1 cellular context compared by ENCODE assay signal in genomic region chr20:36235892-36236785, GRCh38.
TF ChIP-seq lines count a peak whose summit lies in the region.

Gene AAR2, plus strand, starts transcription at chr20:36236478. Its CDS starts 3,391 bp downstream, at chr20:36239869.

TF ChIP-seq in K562, 482 proteins besides CTCF, POLR2A, EP300 and RAD21 (continued from another document and continues in another):
- TF ChIP-seq, protein P1, sequence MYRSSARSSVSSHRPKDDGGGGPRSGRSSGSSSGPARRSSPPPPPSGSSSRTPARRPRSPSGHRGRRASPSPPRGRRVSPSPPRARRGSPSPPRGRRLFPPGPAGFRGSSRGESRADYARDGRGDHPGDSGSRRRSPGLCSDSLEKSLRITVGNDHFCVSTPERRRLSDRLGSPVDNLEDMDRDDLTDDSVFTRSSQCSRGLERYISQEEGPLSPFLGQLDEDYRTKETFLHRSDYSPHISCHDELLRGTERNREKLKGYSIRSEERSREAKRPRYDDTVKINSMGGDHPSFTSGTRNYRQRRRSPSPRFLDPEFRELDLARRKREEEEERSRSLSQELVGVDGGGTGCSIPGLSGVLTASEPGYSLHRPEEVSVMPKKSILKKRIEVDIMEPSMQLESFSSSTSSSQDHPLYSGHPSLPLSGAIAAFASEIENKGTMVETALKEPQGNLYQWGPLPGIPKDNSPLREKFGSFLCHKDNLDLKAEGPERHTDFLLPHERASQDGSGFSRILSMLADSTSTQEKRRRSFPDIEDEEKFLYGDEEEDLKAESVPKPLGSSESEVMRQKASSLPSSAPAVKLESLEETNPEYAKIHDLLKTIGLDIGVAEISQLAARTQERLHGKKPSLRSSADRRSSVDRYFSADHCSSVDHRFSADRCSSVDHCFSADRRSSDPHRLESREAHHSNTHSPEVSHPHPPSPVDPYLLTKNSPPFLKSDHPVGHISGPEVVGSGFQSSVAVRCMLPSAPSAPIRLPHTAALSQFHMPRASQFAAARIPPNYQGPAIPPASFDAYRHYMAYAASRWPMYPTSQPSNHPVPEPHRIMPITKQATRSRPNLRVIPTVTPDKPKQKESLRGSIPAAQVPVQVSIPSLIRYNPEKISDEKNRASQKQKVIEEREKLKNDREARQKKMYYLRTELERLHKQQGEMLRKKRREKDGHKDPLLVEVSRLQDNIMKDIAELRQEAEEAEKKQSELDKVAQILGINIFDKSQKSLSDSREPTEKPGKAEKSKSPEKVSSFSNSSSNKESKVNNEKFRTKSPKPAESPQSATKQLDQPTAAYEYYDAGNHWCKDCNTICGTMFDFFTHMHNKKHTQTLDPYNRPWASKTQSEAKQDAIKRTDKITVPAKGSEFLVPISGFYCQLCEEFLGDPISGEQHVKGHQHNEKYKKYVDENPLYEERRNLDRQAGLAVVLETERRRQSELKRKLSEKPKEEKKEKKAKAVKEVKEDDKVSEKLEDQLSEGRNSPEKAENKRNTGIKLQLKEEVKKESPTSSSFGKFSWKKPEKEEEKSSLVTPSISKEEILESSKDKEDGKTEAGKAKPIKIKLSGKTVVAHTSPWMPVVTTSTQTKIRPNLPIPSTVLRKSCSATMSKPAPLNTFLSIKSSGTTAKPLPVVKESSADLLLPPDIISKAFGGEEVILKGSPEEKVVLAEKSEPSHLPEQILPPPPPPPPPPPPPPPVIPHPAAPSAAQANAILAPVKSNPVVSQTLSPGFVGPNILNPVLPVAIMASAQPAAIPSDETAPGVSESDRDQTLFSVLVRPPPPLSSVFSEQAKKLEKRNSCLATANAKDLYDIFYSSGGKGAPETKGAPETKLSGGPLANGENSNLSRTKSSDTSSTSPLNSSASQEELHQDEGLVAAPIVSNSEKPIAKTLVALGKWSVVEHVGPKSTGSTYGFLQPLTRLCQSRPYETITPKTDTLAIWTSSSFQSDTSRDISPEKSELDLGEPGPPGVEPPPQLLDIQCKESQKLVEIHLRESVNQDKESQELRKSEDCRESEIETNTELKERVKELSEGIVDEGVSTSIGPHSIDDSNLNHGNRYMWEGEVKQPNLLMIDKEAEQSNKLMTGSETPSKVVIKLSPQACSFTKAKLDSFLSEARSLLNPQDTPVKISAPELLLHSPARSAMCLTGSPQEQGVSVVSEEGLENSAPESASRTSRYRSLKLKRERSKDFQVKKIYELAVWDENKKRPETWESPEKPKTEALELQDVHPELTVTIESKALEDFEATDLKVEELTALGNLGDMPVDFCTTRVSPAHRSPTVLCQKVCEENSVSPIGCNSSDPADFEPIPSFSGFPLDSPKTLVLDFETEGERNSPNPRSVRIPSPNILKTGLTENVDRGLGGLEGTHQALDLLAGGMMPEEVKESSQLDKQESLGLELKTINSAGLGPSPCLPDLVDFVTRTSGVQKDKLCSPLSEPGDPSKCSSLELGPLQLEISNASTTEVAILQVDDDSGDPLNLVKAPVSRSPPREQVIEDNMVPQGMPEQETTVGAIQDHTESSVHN (IDR thresholded peaks at IDR 0.05; ENCODE audit: borderline replicate concordance in 1 of 2, low read depth in 1 of 2), result no peak
- TF ChIP-seq MTA2 (IDR thresholded peaks at IDR 0.05; ENCODE audit: low read depth) (no peak), CREB3 (tag; conservative IDR thresholded peaks at IDR 0.05; ENCODE audit: low read depth) (no peak), TCF15 (CRISPR knock-in tag; IDR thresholded peaks at IDR 0.05) (no peak), ESRRB (CRISPR knock-in tag; IDR thresholded peaks at IDR 0.05; ENCODE audit: borderline replicate concordance) (no peak), ZNF280A (IDR thresholded peaks at IDR 0.05; ENCODE audit: low read depth, partially characterized antibody) (no peak), TAF15 (IDR thresholded peaks at IDR 0.05; ENCODE audit: low read depth, low read length) (no peak), MTF1 (CRISPR knock-in tag; IDR thresholded peaks at IDR 0.05; ENCODE audit: borderline replicate concordance) (no peak), ZNF277 (CRISPR knock-in tag; IDR thresholded peaks at IDR 0.05; ENCODE audit: borderline replicate concordance) (no peak), TEAD1 (CRISPR knock-in tag; IDR thresholded peaks at IDR 0.05) (peak; percentile 32 to 59; a peak in 1 of 4 replicates), GATA2 (CRISPR knock-in tag; IDR thresholded peaks at IDR 0.05) (no peak), ZBTB2 (IDR thresholded peaks at IDR 0.05) (0 out of 2 replicates have a peak, but pooled peaks have one; percentile 41), ZNF77 (CRISPR knock-in tag; IDR thresholded peaks at IDR 0.05) (no peak), PHF8 (IDR thresholded peaks at IDR 0.05; ENCODE audit: borderline replicate concordance, low read length) (peak; percentile 93; the same call in 1 of the 2 replicates), SAFB (IDR thresholded peaks at IDR 0.05; ENCODE audit: borderline replicate concordance, low read depth, low read length) (no peak), CTBP1 (IDR thresholded peaks at IDR 0.05; ENCODE audit: borderline replicate concordance) (peak; percentile 68; the same call in 1 of the 2 replicates), NRF1 (conservative IDR thresholded peaks at IDR 0.05 in 1 of 2, IDR thresholded peaks at IDR 0.05 in 1 of 2) (no peak), CREM (IDR thresholded peaks at IDR 0.05; ENCODE audit: low read depth) (peak; percentile 92), KLF1 (tag; IDR thresholded peaks at IDR 0.05) (peak; percentile 28; the same call in 1 of the 2 replicates), BACH1 (tag; IDR thresholded peaks at IDR 0.05) (no peak), RNF219 (CRISPR knock-in tag; IDR thresholded peaks at IDR 0.05) (no peak), TFAM (CRISPR knock-in tag; conservative IDR thresholded peaks at IDR 0.05) (no peak), NKRF (IDR thresholded peaks at IDR 0.05; ENCODE audit: borderline replicate concordance) (peak; percentile 84; the same call in 1 of the 2 replicates), HNRNPL (IDR thresholded peaks at IDR 0.05; ENCODE audit: low read depth, low read length) (no peak), EZH2 (IDR thresholded peaks at IDR 0.05; ENCODE audit: borderline replicate concordance, low read depth, low read length) (no peak), NR4A1 (CRISPR knock-in tag; IDR thresholded peaks at IDR 0.05) (no peak), NR4A1 (tag; IDR thresholded peaks at IDR 0.05) (no peak), GABPB1 (CRISPR knock-in tag; IDR thresholded peaks at IDR 0.05) (peak; percentile 99), ZNF431 (CRISPR knock-in tag; IDR thresholded peaks at IDR 0.05) (no peak)
- TF ChIP-seq, protein P2, sequence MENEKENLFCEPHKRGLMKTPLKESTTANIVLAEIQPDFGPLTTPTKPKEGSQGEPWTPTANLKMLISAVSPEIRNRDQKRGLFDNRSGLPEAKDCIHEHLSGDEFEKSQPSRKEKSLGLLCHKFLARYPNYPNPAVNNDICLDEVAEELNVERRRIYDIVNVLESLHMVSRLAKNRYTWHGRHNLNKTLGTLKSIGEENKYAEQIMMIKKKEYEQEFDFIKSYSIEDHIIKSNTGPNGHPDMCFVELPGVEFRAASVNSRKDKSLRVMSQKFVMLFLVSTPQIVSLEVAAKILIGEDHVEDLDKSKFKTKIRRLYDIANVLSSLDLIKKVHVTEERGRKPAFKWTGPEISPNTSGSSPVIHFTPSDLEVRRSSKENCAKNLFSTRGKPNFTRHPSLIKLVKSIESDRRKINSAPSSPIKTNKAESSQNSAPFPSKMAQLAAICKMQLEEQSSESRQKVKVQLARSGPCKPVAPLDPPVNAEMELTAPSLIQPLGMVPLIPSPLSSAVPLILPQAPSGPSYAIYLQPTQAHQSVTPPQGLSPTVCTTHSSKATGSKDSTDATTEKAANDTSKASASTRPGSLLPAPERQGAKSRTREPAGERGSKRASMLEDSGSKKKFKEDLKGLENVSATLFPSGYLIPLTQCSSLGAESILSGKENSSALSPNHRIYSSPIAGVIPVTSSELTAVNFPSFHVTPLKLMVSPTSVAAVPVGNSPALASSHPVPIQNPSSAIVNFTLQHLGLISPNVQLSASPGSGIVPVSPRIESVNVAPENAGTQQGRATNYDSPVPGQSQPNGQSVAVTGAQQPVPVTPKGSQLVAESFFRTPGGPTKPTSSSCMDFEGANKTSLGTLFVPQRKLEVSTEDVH (IDR thresholded peaks at IDR 0.05; ENCODE audit: low read depth, partially characterized antibody), result peak; percentile 91
- TF ChIP-seq, protein P3, sequence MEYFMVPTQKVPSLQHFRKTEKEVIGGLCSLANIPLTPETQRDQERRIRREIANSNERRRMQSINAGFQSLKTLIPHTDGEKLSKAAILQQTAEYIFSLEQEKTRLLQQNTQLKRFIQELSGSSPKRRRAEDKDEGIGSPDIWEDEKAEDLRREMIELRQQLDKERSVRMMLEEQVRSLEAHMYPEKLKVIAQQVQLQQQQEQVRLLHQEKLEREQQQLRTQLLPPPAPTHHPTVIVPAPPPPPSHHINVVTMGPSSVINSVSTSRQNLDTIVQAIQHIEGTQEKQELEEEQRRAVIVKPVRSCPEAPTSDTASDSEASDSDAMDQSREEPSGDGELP (CRISPR knock-in tag; IDR thresholded peaks at IDR 0.05; ENCODE audit: borderline replicate concordance), result peak; percentile 64; the same call in 1 of the 2 replicates
- TF ChIP-seq, protein P4, sequence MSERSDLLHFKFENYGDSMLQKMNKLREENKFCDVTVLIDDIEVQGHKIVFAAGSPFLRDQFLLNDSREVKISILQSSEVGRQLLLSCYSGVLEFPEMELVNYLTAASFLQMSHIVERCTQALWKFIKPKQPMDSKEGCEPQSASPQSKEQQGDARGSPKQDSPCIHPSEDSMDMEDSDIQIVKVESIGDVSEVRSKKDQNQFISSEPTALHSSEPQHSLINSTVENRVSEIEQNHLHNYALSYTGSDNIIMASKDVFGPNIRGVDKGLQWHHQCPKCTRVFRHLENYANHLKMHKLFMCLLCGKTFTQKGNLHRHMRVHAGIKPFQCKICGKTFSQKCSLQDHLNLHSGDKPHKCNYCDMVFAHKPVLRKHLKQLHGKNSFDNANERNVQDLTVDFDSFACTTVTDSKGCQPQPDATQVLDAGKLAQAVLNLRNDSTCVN (CRISPR knock-in tag; IDR thresholded peaks at IDR 0.05), result no peak
